In genomic region chr17:37553357-37553966, GRCh38 we compare ENCODE assay signal across 22 cellular contexts. TPM values are rescaled to one million over a fixed set of nuclear protein-coding genes. Genes with fewer than 3 reads are reported as not detected.
DNase-seq lines count a peak whose midpoint lies in the region; ATAC-seq and TF ChIP-seq lines count a peak whose summit lies in the region.
"Had no signal": no experiment of that assay in that cellular context is flagged by ENCODE, and none has a peak within 500 bp of the region (broad histone marks: within the 10 kb centered on the region; RNA-seq: fewer than 3 reads in every experiment).

No MANE protein-coding gene starts in this region.

- BruUV-seq in Calu3 (replicated peaks; lab: Mats Ljungman, UMichigan): TSS peak; percentile 33

- ATAC-seq in naive thymus-derived CD4-positive, alpha-beta T cell: no peak
- ATAC-seq: left lobe of liver had no signal

- no peaks in the 10 kb centered on the region for H3K4me1 Mint-ChIP-seq in Calu3 (ENCODE audit: low read depth, unreplicated experiment)
- H3K4me1 Mint-ChIP-seq in activated naive CD8-positive, alpha-beta T cell (ENCODE audit: low read depth): peaks cover 56% of the 10 kb centered on the region
- peaks cover 27 to 72% (median 59%) of the 10 kb centered on the region in 7 donors for H3K4me1 Mint-ChIP-seq in naive thymus-derived CD4-positive, alpha-beta T cell

- H3K27ac ChIP-seq in naive thymus-derived CD4-positive, alpha-beta T cell (ENCODE audit: low read depth, low read length): no peak overlapping the region
- H3K27ac ChIP-seq: esophagus squamous epithelium, GM23248, ovary, Peyer's patch, sigmoid colon, SK-N-MC had no signal

- POLR2A ChIA-PET in naive thymus-derived CD4-positive, alpha-beta T cell (lab: Charles Lee): no interaction called here

- H3K4me3 Mint-ChIP-seq in Calu3 (ENCODE audit: low read depth, unreplicated experiment): no peak overlapping the region
- no peak overlapping the region for H3K4me3 Mint-ChIP-seq in activated naive CD8-positive, alpha-beta T cell
- H3K4me3 Mint-ChIP-seq in naive thymus-derived CD4-positive, alpha-beta T cell: peak overlapping the region in 6 of 10 donors; percentile 16 to 67 (median 38)
- H3K4me3 Mint-ChIP-seq: activated CD4-positive, alpha-beta T cell treated with anti-CD3 and anti-CD28 coated beads, Interleukin-2, amount 10 ng/mL, durations not matched to agents 7 days and 5 days had no signal

- H3K9me3 Mint-ChIP-seq in Calu3 (ENCODE audit: low read depth, unreplicated experiment): no peaks in the 10 kb centered on the region
- no peaks in the 10 kb centered on the region for H3K9me3 Mint-ChIP-seq in activated naive CD8-positive, alpha-beta T cell (ENCODE audit: low read depth)
- no peaks in the 10 kb centered on the region for H3K9me3 Mint-ChIP-seq in naive thymus-derived CD4-positive, alpha-beta T cell
- H3K9me3 Mint-ChIP-seq: activated CD4-positive, alpha-beta T cell treated with anti-CD3 and anti-CD28 coated beads, Interleukin-2, amount 10 ng/mL, durations not matched to agents 7 days and 5 days had no signal

- CTCF ChIA-PET in Calu3 (lab: Charles Lee): interaction anchor here (0.7 kb wide), 1 partner anchor 448 kb away, joined by 4 read pairs; no protein-coding TSS in a partner anchor
- CTCF ChIA-PET in naive thymus-derived CD4-positive, alpha-beta T cell (lab: Charles Lee): no interaction called here

- no peak overlapping the region for H3K27ac Mint-ChIP-seq in Calu3 (ENCODE audit: unreplicated experiment)
- peak overlapping the region; percentile 81 for H3K27ac Mint-ChIP-seq in activated naive CD8-positive, alpha-beta T cell
- peak overlapping the region in 8 of 9 donors; percentile 25 to 70 (median 62) for H3K27ac Mint-ChIP-seq in naive thymus-derived CD4-positive, alpha-beta T cell
- H3K27ac Mint-ChIP-seq: activated CD4-positive, alpha-beta T cell treated with anti-CD3 and anti-CD28 coated beads, Interleukin-2, amount 10 ng/mL, durations not matched to agents 7 days and 5 days had no signal

- no peak for TF ChIP-seq POLR2A in lower leg skin (IDR thresholded peaks at IDR 0.05)

- no peak overlapping the region for H3K4me3 ChIP-seq in naive thymus-derived CD4-positive, alpha-beta T cell (ENCODE audit: low read length)
- H3K4me3 ChIP-seq in lower leg skin (ENCODE audit: low read depth, poor library complexity, severe bottlenecking): no peak overlapping the region
- H3K4me3 ChIP-seq: esophagus squamous epithelium, GM23248, ovary, Peyer's patch, sigmoid colon, SK-N-MC had no signal

- H3K4me1 ChIP-seq in naive thymus-derived CD4-positive, alpha-beta T cell (ENCODE audit: control insufficient read depth in 2 of 2, insufficient read depth in 2 of 2, low read length in 2 of 2): peaks cover 11 to 16% of the 10 kb centered on the region in 2 donors
- H3K4me1 ChIP-seq: Peyer's patch had no signal

- no peak for TF ChIP-seq CTCF in Calu3 (IDR thresholded peaks at IDR 0.05; ENCODE audit: unreplicated experiment)
- TF ChIP-seq CTCF in lower leg skin (IDR thresholded peaks at IDR 0.05): no peak

- no peaks in the 10 kb centered on the region for H3K27me3 Mint-ChIP-seq in Calu3 (ENCODE audit: unreplicated experiment)
- H3K27me3 Mint-ChIP-seq in activated naive CD8-positive, alpha-beta T cell: no peaks in the 10 kb centered on the region
- H3K27me3 Mint-ChIP-seq in naive thymus-derived CD4-positive, alpha-beta T cell: no peaks in the 10 kb centered on the region
- H3K27me3 Mint-ChIP-seq: activated CD4-positive, alpha-beta T cell treated with anti-CD3 and anti-CD28 coated beads, Interleukin-2, amount 10 ng/mL, durations not matched to agents 7 days and 5 days had no signal

- H3K36me3 ChIP-seq in naive thymus-derived CD4-positive, alpha-beta T cell (ENCODE audit: control insufficient read depth in 2 of 3, insufficient read depth in 3 of 3, low read length in 3 of 3): peaks cover 0 to 29% (median 6%) of the 10 kb centered on the region in 3 experiments
- H3K36me3 ChIP-seq: ovary had no signal

- peaks cover 26% of the 10 kb centered on the region for H3K36me3 Mint-ChIP-seq in Calu3 (ENCODE audit: insufficient read depth, unreplicated experiment)
- H3K36me3 Mint-ChIP-seq in activated naive CD8-positive, alpha-beta T cell: peaks cover 2% of the 10 kb centered on the region
- peaks cover 7 to 41% (median 27%) of the 10 kb centered on the region in 5 donors for H3K36me3 Mint-ChIP-seq in naive thymus-derived CD4-positive, alpha-beta T cell

- intact Hi-C loops in Calu3 (cut with micrococcal nuclease; ENCODE audit: unreplicated experiment) (no loop called here), lower leg skin (cut with DNase I; ENCODE audit: low total_unique reads) (loop anchor here (10.0 kb wide), 1 partner anchor 59 kb away; no protein-coding TSS in a partner anchor)
- intact Hi-C loops in naive thymus-derived CD4-positive, alpha-beta T cell (cut with micrococcal nuclease): loop anchor here in 1 of 2 donors (10.0 kb wide), 1 partner anchor 51 kb away; the partner anchor contains the start of gene SYNRG

- H3K9me3 ChIP-seq in naive thymus-derived CD4-positive, alpha-beta T cell (ENCODE audit: control insufficient read depth in 2 of 3, low read length in 3 of 3): no peaks in the 10 kb centered on the region
- H3K9me3 ChIP-seq: esophagus squamous epithelium, ovary, Peyer's patch, sigmoid colon had no signal

- WGBS in lower leg skin, 2 donors: 86 to 87% methylated on average over 6 of the region's 6 CpGs

- no peaks in the 10 kb centered on the region for H3K27me3 ChIP-seq in naive thymus-derived CD4-positive, alpha-beta T cell (ENCODE audit: control insufficient read depth in 2 of 2, insufficient read depth in 2 of 2, low read length in 2 of 2)
- H3K27me3 ChIP-seq: esophagus squamous epithelium, ovary, Peyer's patch, sigmoid colon had no signal

- DNase-seq in CD1c-positive myeloid dendritic cell (ENCODE audit: extremely low spot score) (peak; percentile 66), Calu3 (no peak), DMS79 treated with DMSO at 0.1 percent for 48 hours (lab: John Stamatoyannopoulos, UW) (no peak), lower leg skin (ENCODE audit: low spot score in 2 of 2) (no peak), GDM1 (lab: John Stamatoyannopoulos, UW) (no peak), DMS79 (lab: John Stamatoyannopoulos, UW) (no peak)
- no peak for DNase-seq in naive thymus-derived CD4-positive, alpha-beta T cell
- DNase-seq: activated CD4-positive, alpha-beta T cell treated with anti-CD3 and anti-CD28 coated beads, Interleukin-2, amount 10 ng/mL, durations not matched to agents 7 days and 5 days; amygdala; central memory CD4-positive, alpha-beta T cell; effector CD4-positive, alpha-beta T cell; esophagus squamous epithelium; GM23248; MM.1S; NCI-H146; NCI-H82; ovary; Peyer's patch; sigmoid colon had no signal

RNA-seq across cellular contexts. Expression of gene SYNRG, which starts 55.8 kb away (rescaled TPM):
- total RNA-seq in Calu3 (2022) (127 and 130 TPM in 2 replicates), lower leg skin (10 to 100 TPM; 23.3 to 40.7 (median 24.5) TPM)
- total RNA-seq in naive thymus-derived CD4-positive, alpha-beta T cell: 100 to 1,000 TPM in 3 of 5 experiments, 10 to 100 TPM in 2; 85.0 to 146 (median 128) TPM
- 100 to 1,000 TPM in 1 of 2 donors, 10 to 100 TPM in 1; 70.9 to 100 TPM for polyA plus RNA-seq in naive thymus-derived CD4-positive, alpha-beta T cell

Comparison
In these comparisons a context has a peak if more than half of its experiments do, and no peak if none do; other contexts are left out.
1. H3K4me3 Mint-ChIP-seq: peak in naive thymus-derived CD4-positive, alpha-beta T cell (6 of 10); none in Calu3 (single experiment) and activated naive CD8-positive, alpha-beta T cell (single experiment).